ENCODE assay signal across 1 cellular context in genomic region chr12:21925296-21925913, GRCh38.
TF ChIP-seq lines count a peak whose summit lies in the region.

No MANE protein-coding gene starts in this region.

TF ChIP-seq in IMR-90, 13 proteins besides CTCF, POLR2A, EP300 and RAD21:
- no peak for TF ChIP-seq CHD1 (IDR thresholded peaks at IDR 0.05; ENCODE audit: low read depth, low read length)
- TF ChIP-seq NFE2L2 (IDR thresholded peaks at IDR 0.05; ENCODE audit: low read depth, low read length) = no peak
- TF ChIP-seq RCOR1 (IDR thresholded peaks at IDR 0.05; ENCODE audit: insufficient replicate concordance, low read length) = no peak
- no peak for TF ChIP-seq MAZ (IDR thresholded peaks at IDR 0.05; ENCODE audit: borderline replicate concordance, low read depth, low read length)
- no peak for TF ChIP-seq USF2 (IDR thresholded peaks at IDR 0.05; ENCODE audit: low read depth, low read length)
- TF ChIP-seq SMC3 (IDR thresholded peaks at IDR 0.05; ENCODE audit: low read depth, low read length) = no peak
- no peak for TF ChIP-seq MXI1 (IDR thresholded peaks at IDR 0.05; ENCODE audit: borderline replicate concordance, low read depth, low read length)
- no peak for TF ChIP-seq BHLHE40 (IDR thresholded peaks at IDR 0.05; ENCODE audit: low read depth, low read length)
- no peak for TF ChIP-seq FOS (IDR thresholded peaks at IDR 0.05; ENCODE audit: low read depth, low read length)
- TF ChIP-seq ELK1 (IDR thresholded peaks at IDR 0.05; ENCODE audit: borderline replicate concordance, low read depth, low read length) = no peak
- TF ChIP-seq MAFK (IDR thresholded peaks at IDR 0.05; ENCODE audit: low read depth, low read length) = no peak
- TF ChIP-seq RFX5 (IDR thresholded peaks at IDR 0.05; ENCODE audit: low read depth, low read length) = no peak
- no peak for TF ChIP-seq CEBPB (IDR thresholded peaks at IDR 0.05; ENCODE audit: low read depth, low read length)
